ENCODE assay signal across 8 cellular contexts in the genomic region with DNA sequence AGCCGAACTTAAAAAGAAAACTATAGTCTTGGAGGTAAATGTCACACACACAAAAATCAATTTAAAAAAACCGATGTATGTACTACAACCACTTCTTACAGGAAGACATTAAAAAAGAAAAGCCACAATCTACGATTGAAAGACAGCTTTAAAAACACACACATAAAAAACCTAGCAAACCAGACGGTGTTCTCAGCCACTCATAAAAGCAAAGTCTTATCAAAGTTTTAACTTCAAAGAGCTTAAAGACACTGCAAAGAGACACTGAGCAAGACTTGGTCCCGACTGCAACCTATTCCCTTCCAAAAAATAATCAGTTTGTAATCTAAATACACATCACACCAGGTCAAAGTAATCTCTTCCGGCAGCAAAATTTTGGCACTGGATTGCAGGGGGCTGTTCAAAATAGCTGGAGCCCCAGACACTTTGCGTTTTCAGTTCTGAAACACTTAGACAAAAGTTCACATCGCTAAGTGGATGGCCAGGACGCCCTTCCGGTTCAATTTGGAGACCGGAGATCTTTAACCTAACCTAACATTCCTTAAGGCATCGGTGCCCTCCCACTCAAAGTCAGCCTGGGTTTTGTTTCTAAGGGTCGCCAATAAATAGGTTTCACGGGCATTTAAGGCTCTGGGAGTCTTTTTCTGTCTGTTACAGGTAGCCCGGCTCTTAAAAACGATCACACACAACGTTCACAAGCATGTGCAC. TPM values are rescaled to one million over a fixed set of nuclear protein-coding genes. Genes with fewer than 3 reads are reported as not detected.
DNase-seq lines count a peak whose midpoint lies in the region; ATAC-seq and TF ChIP-seq lines count a peak whose summit lies in the region.

No MANE protein-coding gene starts in this region.

- H3K4me3 Mint-ChIP-seq in activated CD4-positive, alpha-beta T cell treated with anti-CD3 and anti-CD28 coated beads for 36 hours, result peak overlapping the region; percentile 83

- 8 to 15% (median 14%) methylated on average over 17 of the region's 17 CpGs for WGBS in adrenal gland, 4 donors
- 9% methylated on average over 17 of the region's 17 CpGs for WGBS in liver

- no peak for TF ChIP-seq POLR2A in adrenal gland (IDR thresholded peaks at IDR 0.05)

- H3K27ac Mint-ChIP-seq in activated CD4-positive, alpha-beta T cell treated with anti-CD3 and anti-CD28 coated beads for 36 hours, result peak overlapping the region; percentile 59

- H3K36me3 Mint-ChIP-seq in activated CD4-positive, alpha-beta T cell treated with anti-CD3 and anti-CD28 coated beads for 36 hours (ENCODE audit: low read depth), result no peaks in the 10 kb centered on the region

- CTCF ChIA-PET in activated CD4-positive, alpha-beta T cell treated with anti-CD3 and anti-CD28 coated beads for 36 hours (lab: Charles Lee), result interaction anchor here (1.0 to 1.2 kb wide), 2 partner anchors 38 to 54 kb away, joined by 3 read pairs; no protein-coding TSS in a partner anchor

- H3K36me3 ChIP-seq in adrenal gland (replicated peaks in 1 of 2), result no peaks in the 10 kb centered on the region
- H3K36me3 ChIP-seq in liver (ENCODE audit: control insufficient read depth in 4 of 4, insufficient read depth in 3 of 4, low read depth in 1 of 4, low read length in 3 of 4), result peaks cover 0 to 3% (median 0%) of the 10 kb centered on the region in 4 donors
- no peaks in the 10 kb centered on the region for H3K36me3 ChIP-seq in thoracic aorta

- H3K9me3 Mint-ChIP-seq in activated CD4-positive, alpha-beta T cell treated with anti-CD3 and anti-CD28 coated beads for 36 hours (ENCODE audit: low read depth), result no peaks in the 10 kb centered on the region

- H3K27me3 ChIP-seq in adrenal gland (no peaks in the 10 kb centered on the region), liver (ENCODE audit: control insufficient read depth in 4 of 4, insufficient read depth in 4 of 4, low read length in 3 of 4) (no peaks in the 10 kb centered on the region), thoracic aorta (replicated peaks; ENCODE audit: insufficient read depth) (no peaks in the 10 kb centered on the region)

- peak; percentile 21 for DNase-seq in activated CD4-positive, alpha-beta T cell treated with anti-CD3 and anti-CD28 coated beads for 36 hours
- DNase-seq in activated CD4-positive, alpha-beta T cell treated with anti-CD3 and anti-CD28 coated beads, Interleukin-2, amount 50 U/mL, for 1 hour, result no peak
- no peak for DNase-seq in adrenal gland
- DNase-seq in thoracic aorta (ENCODE audit: low spot score), result no peak
- DNase-seq in NCI-H1436 treated with DMSO at 0.1 percent for 48 hours (lab: John Stamatoyannopoulos, UW), result no peak

- peaks cover 60% of the 10 kb centered on the region for H3K4me1 Mint-ChIP-seq in activated CD4-positive, alpha-beta T cell treated with anti-CD3 and anti-CD28 coated beads for 36 hours

- no peak for TF ChIP-seq CTCF in adrenal gland (IDR thresholded peaks at IDR 0.05)
- TF ChIP-seq CTCF in liver (IDR thresholded peaks at IDR 0.05; ENCODE audit: low read depth, low read length, missing input control), result no peak
- TF ChIP-seq CTCF in thoracic aorta (IDR thresholded peaks at IDR 0.05), result no peak

- intact Hi-C loops in activated CD4-positive, alpha-beta T cell treated with anti-CD3 and anti-CD28 coated beads for 36 hours (cut with DNase I, micrococcal nuclease), result loop anchor here (5.0 to 10.0 kb wide), 5 partner anchors 103 to 965 kb away; a partner anchor contains a TSS
- intact Hi-C loops in adrenal gland (cut with DNase I), result loop anchor here (5.0 to 10.0 kb wide), 2 partner anchors 75 to 78 kb away; no protein-coding TSS in a partner anchor

- no peak for ATAC-seq in activated CD4-positive, alpha-beta T cell treated with anti-CD3 and anti-CD28 coated beads for 36 hours
- ATAC-seq in thoracic aorta (ENCODE audit: insufficient number of reproducible peaks, low FRiP score, low read depth), result no peak
- no peak for ATAC-seq in GM19455 (IDR thresholded peaks at IDR 0.05; ENCODE audit: unreplicated experiment)
- ATAC-seq in GM21576 (IDR thresholded peaks at IDR 0.05; ENCODE audit: unreplicated experiment), result no peak

- H3K4me1 ChIP-seq in adrenal gland (replicated peaks in 1 of 2), result peaks cover 42 to 61% of the 10 kb centered on the region in 2 donors
- peaks cover 22 to 72% (median 45%) of the 10 kb centered on the region in 4 donors for H3K4me1 ChIP-seq in liver (ENCODE audit: control insufficient read depth in 4 of 4, insufficient read depth in 4 of 4, low read length in 3 of 4)
- peaks cover 54 to 67% of the 10 kb centered on the region in 2 donors for H3K4me1 ChIP-seq in thoracic aorta (ENCODE audit: control insufficient read depth in 1 of 2, low read depth in 2 of 2)

- H3K4me3 ChIP-seq in adrenal gland (peak overlapping the region in 2 of 4 donors; percentile 8 to 55), liver (ENCODE audit: low read depth in 1 of 3, low read length in 3 of 3) (peak overlapping the region; percentile 75 to 95 (median 94)), thoracic aorta (peak overlapping the region; percentile 80)

- peak overlapping the region in 4 of 5 donors; percentile 3 to 84 (median 70) for H3K27ac ChIP-seq in adrenal gland
- peak overlapping the region; percentile 69 to 76 for H3K27ac ChIP-seq in liver (ENCODE audit: low read depth in 1 of 2, low read length in 2 of 2)
- H3K27ac ChIP-seq in thoracic aorta, result peak overlapping the region; percentile 5 to 43

- H3K9me3 ChIP-seq in adrenal gland (replicated peaks in 1 of 3), result no peaks in the 10 kb centered on the region
- H3K9me3 ChIP-seq in liver (ENCODE audit: control insufficient read depth in 4 of 4, low read length in 3 of 4), result no peaks in the 10 kb centered on the region
- no peaks in the 10 kb centered on the region for H3K9me3 ChIP-seq in thoracic aorta

- TF ChIP-seq RAD21 in liver (IDR thresholded peaks at IDR 0.05), result no peak

- H3K27me3 Mint-ChIP-seq in activated CD4-positive, alpha-beta T cell treated with anti-CD3 and anti-CD28 coated beads for 36 hours, result no peaks in the 10 kb centered on the region

- peak overlapping the region; percentile 77 to 88 for H3K9ac ChIP-seq in liver (ENCODE audit: low read depth in 1 of 2, low read length in 2 of 2)

- POLR2A ChIA-PET in activated CD4-positive, alpha-beta T cell treated with anti-CD3 and anti-CD28 coated beads for 36 hours (lab: Charles Lee), result no interaction called here

TF ChIP-seq in liver, 16 proteins besides CTCF, POLR2A, EP300 and RAD21:
- TF ChIP-seq GABPA (IDR thresholded peaks at IDR 0.05 in 1 of 2, conservative IDR thresholded peaks at IDR 0.05 in 1 of 2), result peak in 1 of 2 donors; percentile 21
- no peak for TF ChIP-seq EGR1 (IDR thresholded peaks at IDR 0.05; ENCODE audit: low read depth in 2 of 2)
- TF ChIP-seq, protein P1, sequence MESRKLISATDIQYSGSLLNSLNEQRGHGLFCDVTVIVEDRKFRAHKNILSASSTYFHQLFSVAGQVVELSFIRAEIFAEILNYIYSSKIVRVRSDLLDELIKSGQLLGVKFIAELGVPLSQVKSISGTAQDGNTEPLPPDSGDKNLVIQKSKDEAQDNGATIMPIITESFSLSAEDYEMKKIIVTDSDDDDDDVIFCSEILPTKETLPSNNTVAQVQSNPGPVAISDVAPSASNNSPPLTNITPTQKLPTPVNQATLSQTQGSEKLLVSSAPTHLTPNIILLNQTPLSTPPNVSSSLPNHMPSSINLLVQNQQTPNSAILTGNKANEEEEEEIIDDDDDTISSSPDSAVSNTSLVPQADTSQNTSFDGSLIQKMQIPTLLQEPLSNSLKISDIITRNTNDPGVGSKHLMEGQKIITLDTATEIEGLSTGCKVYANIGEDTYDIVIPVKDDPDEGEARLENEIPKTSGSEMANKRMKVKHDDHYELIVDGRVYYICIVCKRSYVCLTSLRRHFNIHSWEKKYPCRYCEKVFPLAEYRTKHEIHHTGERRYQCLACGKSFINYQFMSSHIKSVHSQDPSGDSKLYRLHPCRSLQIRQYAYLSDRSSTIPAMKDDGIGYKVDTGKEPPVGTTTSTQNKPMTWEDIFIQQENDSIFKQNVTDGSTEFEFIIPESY (IDR thresholded peaks at IDR 0.05), result no peak
- TF ChIP-seq RXRA (IDR thresholded peaks at IDR 0.05), result peak in 1 of 2 donors; percentile 9
- TF ChIP-seq HNF4A (conservative IDR thresholded peaks at IDR 0.05), result peak; percentile 13 to 46
- no peak for TF ChIP-seq SP1 (IDR thresholded peaks at IDR 0.05)
- TF ChIP-seq TAF1 (conservative IDR thresholded peaks at IDR 0.05), result no peak
- TF ChIP-seq FOXA2 (IDR thresholded peaks at IDR 0.05), result no peak
- TF ChIP-seq NR2F2 (IDR thresholded peaks at IDR 0.05), result peak; percentile 24
- TF ChIP-seq HNF4G (IDR thresholded peaks at IDR 0.05), result no peak
- TF ChIP-seq, protein P2, sequence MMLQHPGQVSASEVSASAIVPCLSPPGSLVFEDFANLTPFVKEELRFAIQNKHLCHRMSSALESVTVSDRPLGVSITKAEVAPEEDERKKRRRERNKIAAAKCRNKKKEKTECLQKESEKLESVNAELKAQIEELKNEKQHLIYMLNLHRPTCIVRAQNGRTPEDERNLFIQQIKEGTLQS (IDR thresholded peaks at IDR 0.05), result no peak
- TF ChIP-seq, protein P3, sequence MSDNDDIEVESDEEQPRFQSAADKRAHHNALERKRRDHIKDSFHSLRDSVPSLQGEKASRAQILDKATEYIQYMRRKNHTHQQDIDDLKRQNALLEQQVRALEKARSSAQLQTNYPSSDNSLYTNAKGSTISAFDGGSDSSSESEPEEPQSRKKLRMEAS (IDR thresholded peaks at IDR 0.05), result no peak
- no peak for TF ChIP-seq FOXA1 (IDR thresholded peaks at IDR 0.05)

RNA-seq across cellular contexts. Expression of a gene that starts 2.6 kb away (rescaled TPM):
- 10 to 100 TPM; 10.1 to 12.9 TPM for total RNA-seq in activated CD4-positive, alpha-beta T cell treated with anti-CD3 and anti-CD28 coated beads for 36 hours
- total RNA-seq in adrenal gland, result 10 to 100 TPM; 17.9 to 49.8 (median 35.2) TPM
- 10 to 100 TPM; 10.6 to 26.3 (median 20.2) TPM for polyA plus RNA-seq in adrenal gland
- total RNA-seq in liver, result 10 to 100 TPM in 1 of 2 donors, 1 to 10 TPM in 1; 7.1 to 21.7 TPM
- 1 to 10 TPM; 6.3 to 8.9 TPM for polyA plus RNA-seq in liver
- total RNA-seq in thoracic aorta, result 10 to 100 TPM; 33.0 to 45.6 TPM
